ENCODE assay signal across 18 cellular contexts in the genomic region with DNA sequence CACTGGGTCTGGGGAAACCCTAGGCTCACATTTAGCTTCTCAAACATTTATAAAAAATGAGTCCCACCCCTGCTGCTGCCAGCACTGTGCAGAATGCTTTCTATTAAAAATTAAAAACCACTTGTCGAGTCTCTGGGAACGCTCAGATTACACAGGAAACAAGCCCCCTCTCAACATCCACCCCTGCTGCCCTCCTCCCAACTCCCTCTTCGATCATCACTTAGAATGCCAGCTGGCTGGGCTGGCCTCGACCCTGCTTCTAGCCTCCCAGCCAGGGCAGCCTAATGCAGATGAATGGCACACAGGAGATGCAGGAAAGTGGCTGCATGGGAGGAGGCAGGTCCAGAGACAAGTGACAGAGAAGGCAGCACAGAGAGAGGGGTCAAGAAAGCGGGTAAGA.
DNase-seq lines count a peak whose midpoint lies in the region; ATAC-seq lines count a peak whose summit lies in the region.
"Had no signal": no experiment of that assay in that cellular context is flagged by ENCODE, and none has a peak within 500 bp of the region (broad histone marks: within the 10 kb centered on the region; RNA-seq: fewer than 3 reads in every experiment).

No MANE protein-coding gene starts in this region.

- no peak overlapping the region for H3K4me2 ChIP-seq in neuronal stem cell (ENCODE audit: insufficient read depth, low read length, poor library complexity, severe bottlenecking)
- H3K4me2 ChIP-seq: A549 had no signal

- no peaks in the 10 kb centered on the region for H3K36me3 Mint-ChIP-seq in activated T-cell treated with anti-CD3 and anti-CD28 coated beads, Interleukin-2, amount 50 U/mL, for 72 hours (ENCODE audit: insufficient read depth in 2 of 2)

- peaks cover 25% of the 10 kb centered on the region for H3K27me3 Mint-ChIP-seq in activated T-cell treated with anti-CD3 and anti-CD28 coated beads, Interleukin-2, amount 50 U/mL, for 72 hours (ENCODE audit: low read depth)

- H3K27me3 ChIP-seq in neuronal stem cell (ENCODE audit: control insufficient read depth in 3 of 3, insufficient read depth in 3 of 3, low read depth in 1 of 3, low read length in 3 of 3) = peaks cover 0 to 2% (median 0%) of the 10 kb centered on the region in 3 experiments

- H3K36me3 ChIP-seq in neuronal stem cell (replicated peaks in 1 of 2; ENCODE audit: control insufficient read depth in 2 of 2, insufficient read depth in 2 of 2, low read length in 2 of 2) = no peaks in the 10 kb centered on the region

- H3K9me3 ChIP-seq in neuronal stem cell (replicated peaks in 1 of 2; ENCODE audit: control insufficient read depth in 2 of 2, insufficient read depth in 1 of 2, low read depth in 1 of 2, low read length in 2 of 2) = no peaks in the 10 kb centered on the region
- H3K9me3 ChIP-seq: A549 had no signal

- H3K18ac ChIP-seq in neuronal stem cell (ENCODE audit: low read length) = no peak overlapping the region

- H3K4me1 ChIP-seq in neuronal stem cell (ENCODE audit: control insufficient read depth in 2 of 2, insufficient read depth in 1 of 2, low read depth in 1 of 2, low read length in 2 of 2) = no peaks in the 10 kb centered on the region
- H3K4me1 ChIP-seq: A549 had no signal

- H2BK120ac ChIP-seq in neuronal stem cell (ENCODE audit: low read depth, low read length) = no peak overlapping the region

- no peaks in the 10 kb centered on the region for H3K4me1 Mint-ChIP-seq in activated T-cell treated with anti-CD3 and anti-CD28 coated beads, Interleukin-2, amount 50 U/mL, for 72 hours (ENCODE audit: low read depth)

- no peak overlapping the region for H3K4me3 ChIP-seq in neuronal stem cell (ENCODE audit: low read length in 2 of 2)
- H3K4me3 ChIP-seq: A549 had no signal

- H3K14ac ChIP-seq in neuronal stem cell (ENCODE audit: low read length) = no peak overlapping the region

- H3K27ac Mint-ChIP-seq in activated T-cell treated with anti-CD3 and anti-CD28 coated beads, Interleukin-2, amount 50 U/mL, for 72 hours = no peak overlapping the region
- H3K27ac Mint-ChIP-seq: CD4-positive, alpha-beta T cell; T-helper 2 cell treated with Interferon-gamma antibody and Interleukin-4, amounts not matched to agents 5 μg/mL and 100 μg/mL, for 36 hours had no signal

- no peak overlapping the region for H2AFZ ChIP-seq in neuronal stem cell (ENCODE audit: low read length)

- H2BK15ac ChIP-seq in neuronal stem cell (ENCODE audit: low read length) = no peak overlapping the region

- no peak overlapping the region for H2AK5ac ChIP-seq in neuronal stem cell (ENCODE audit: low read depth, low read length)

- no peak overlapping the region for H4K8ac ChIP-seq in neuronal stem cell (ENCODE audit: low read depth, low read length)

- H3K4me3 Mint-ChIP-seq in activated T-cell treated with anti-CD3 and anti-CD28 coated beads, Interleukin-2, amount 50 U/mL, for 72 hours = no peak overlapping the region
- H3K4me3 Mint-ChIP-seq: CD4-positive, alpha-beta T cell; T-helper 2 cell treated with Interferon-gamma antibody and Interleukin-4, amounts not matched to agents 5 μg/mL and 100 μg/mL, for 36 hours had no signal

- peak; percentile 45 for DNase-seq in NCI-H2107 treated with DMSO at 0.1 percent for 48 hours (lab: John Stamatoyannopoulos, UW; ENCODE audit: unreplicated experiment)
- DNase-seq in NCI-H2107 (lab: John Stamatoyannopoulos, UW) = no peak
- peak; percentile 72 for DNase-seq in NCI-H1105 (lab: John Stamatoyannopoulos, UW)
- DNase-seq in NCI-H2227 (lab: John Stamatoyannopoulos, UW; ENCODE audit: unreplicated experiment) = peak; percentile 71
- DNase-seq in neuronal stem cell (ENCODE audit: low spot score) = no peak
- DNase-seq in nucleus accumbens (lab: John Stamatoyannopoulos, UW) = no peak
- DNase-seq in activated T-cell treated with anti-CD3 and anti-CD28 coated beads, Interleukin-2, amount 50 U/mL, for 72 hours = no peak
- DNase-seq: CD4-positive, alpha-beta T cell; DMS53; GOT3; MM.1S; NCI-H1436 treated with DMSO at 0.1 percent for 48 hours; NCI-H2081; NCI-H446 treated with DMSO at 0.1 percent for 48 hours; Right ventricle myocardium superior had no signal

- WGBS in neuronal stem cell (ENCODE audit: extremely low coverage in 2 of 2, insufficient read length in 2 of 2, insufficient replicate concordance in 1 of 2), 2 donors = no CpG with 5 or more reads among the region's 5 CpGs

- H3K4ac ChIP-seq in neuronal stem cell (ENCODE audit: low read length) = no peak overlapping the region

- H4K91ac ChIP-seq in neuronal stem cell (ENCODE audit: low read depth, low read length, poor library complexity) = no peak overlapping the region

- no peaks in the 10 kb centered on the region for H3K79me1 ChIP-seq in neuronal stem cell (ENCODE audit: low read depth, low read length)

- H3K27ac ChIP-seq in neuronal stem cell (replicated peaks; ENCODE audit: low read length) = no peak overlapping the region
- H3K27ac ChIP-seq: A549 had no signal

- no peak overlapping the region for H2BK5ac ChIP-seq in neuronal stem cell (ENCODE audit: low read length)

- H2BK12ac ChIP-seq in neuronal stem cell (ENCODE audit: low read length) = no peak overlapping the region

- no peak for ATAC-seq in activated T-cell treated with anti-CD3 and anti-CD28 coated beads, Interleukin-2, amount 50 U/mL, for 72 hours (replicated peaks in 1 of 2)
- ATAC-seq: A549, HCT116 had no signal

- H3K9ac ChIP-seq in neuronal stem cell (ENCODE audit: low read depth, low read length, poor library complexity) = no peak overlapping the region

- no peaks in the 10 kb centered on the region for H3K9me3 Mint-ChIP-seq in activated T-cell treated with anti-CD3 and anti-CD28 coated beads, Interleukin-2, amount 50 U/mL, for 72 hours
- H3K9me3 Mint-ChIP-seq: T-helper 2 cell treated with Interferon-gamma antibody and Interleukin-4, amounts not matched to agents 5 μg/mL and 100 μg/mL, for 36 hours had no signal

- peak overlapping the region; percentile 44 for H3K23ac ChIP-seq in neuronal stem cell (ENCODE audit: low read depth, low read length, poor library complexity)

Comparison
In these comparisons a context has a peak if more than half of its experiments do, and no peak if none do; other contexts are left out.
1. DNase-seq: peak in NCI-H2107 treated with DMSO at 0.1 percent for 48 hours (single experiment), NCI-H1105 (single experiment) and NCI-H2227 (single experiment); none in NCI-H2107 (single experiment), neuronal stem cell (single experiment), nucleus accumbens (0 of 56) and activated T-cell treated with anti-CD3 and anti-CD28 coated beads, Interleukin-2, amount 50 U/mL, for 72 hours (0 of 2).